1 cellular context compared by ENCODE assay signal in the genomic region with DNA sequence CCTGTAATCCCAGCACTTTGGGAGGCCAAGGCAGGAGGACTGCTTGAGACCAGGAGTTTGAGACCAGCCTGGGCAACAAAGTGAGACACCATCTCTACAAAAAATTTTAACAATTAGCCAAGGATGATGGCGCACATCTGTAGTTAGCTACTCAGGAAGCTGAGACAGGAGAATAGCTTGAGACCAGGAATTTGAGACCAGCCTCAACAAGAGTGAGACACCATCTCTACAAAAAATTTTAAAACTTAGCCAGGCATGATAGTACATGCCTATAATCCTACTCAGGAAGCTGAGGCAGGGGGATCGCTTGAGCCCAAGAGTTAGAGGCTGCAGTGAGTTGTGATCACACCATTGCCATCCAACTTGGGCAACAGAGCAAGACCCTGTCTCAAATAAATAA.
TF ChIP-seq lines count a peak whose summit lies in the region.

No MANE protein-coding gene starts in this region.

TF ChIP-seq in GM12878, 131 proteins besides CTCF, POLR2A, EP300 and RAD21:
- TF ChIP-seq STAT3 (IDR thresholded peaks at IDR 0.05; ENCODE audit: low read depth, low read length) (no peak), NKRF (conservative IDR thresholded peaks at IDR 0.05) (no peak)
